ENCODE assay signal across 19 cellular contexts in the genomic region with DNA sequence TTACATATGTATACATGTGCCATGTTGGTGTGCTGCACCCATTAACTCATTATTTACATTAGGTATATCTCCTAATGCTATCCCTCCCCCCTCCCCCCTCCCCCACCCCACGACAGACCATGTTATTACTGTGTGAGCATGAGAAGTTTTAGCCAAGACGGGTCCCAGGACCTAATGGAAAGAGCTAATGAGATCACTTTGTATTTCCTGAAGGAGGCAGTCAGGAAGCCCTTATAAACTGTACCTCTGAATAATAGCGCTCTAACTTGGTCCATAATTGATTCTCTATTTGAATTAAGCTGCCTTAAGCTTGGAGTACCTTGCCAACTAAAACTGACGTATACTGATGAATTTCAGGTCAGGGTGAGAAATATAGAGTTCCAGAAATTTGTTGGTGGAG. TPM values are rescaled to one million over a fixed set of nuclear protein-coding genes. Genes with fewer than 3 reads are reported as not detected.
A peak's percentile ranks its signal among the peaks of the same experiment; 100 is the strongest.
DNase-seq lines count a peak whose midpoint lies in the region; ATAC-seq and TF ChIP-seq lines count a peak whose summit lies in the region.
"Had no signal": no experiment of that assay in that cellular context is flagged by ENCODE, and none has a peak within 500 bp of the region (broad histone marks: within the 10 kb centered on the region; RNA-seq: fewer than 3 reads in every experiment).

No MANE protein-coding gene starts in this region.

- no peaks in the 10 kb centered on the region for H3K27me3 ChIP-seq in ACC112 (ENCODE audit: insufficient read depth, low read length)
- no peaks in the 10 kb centered on the region for H3K27me3 ChIP-seq in ascending aorta

- peaks cover 16% of the 10 kb centered on the region for H3K27me3 Mint-ChIP-seq in activated T-cell treated with anti-CD3 and anti-CD28 coated beads, Interleukin-2, amount 50 U/mL, for 72 hours (ENCODE audit: low read depth)

- H3K4me1 Mint-ChIP-seq in activated T-cell treated with anti-CD3 and anti-CD28 coated beads, Interleukin-2, amount 50 U/mL, for 72 hours (ENCODE audit: low read depth) = no peaks in the 10 kb centered on the region

- TF ChIP-seq CTCF in ascending aorta (IDR thresholded peaks at IDR 0.05) = no peak

- H3K9me3 Mint-ChIP-seq in activated T-cell treated with anti-CD3 and anti-CD28 coated beads, Interleukin-2, amount 50 U/mL, for 72 hours = no peaks in the 10 kb centered on the region

- H2AFZ ChIP-seq in ACC112 (ENCODE audit: low read length, unreplicated experiment) = no peak overlapping the region

- DNase-seq in HT1080 (ENCODE audit: low read depth) = peak; percentile 3
- DNase-seq in astrocyte of the hippocampus (ENCODE audit: low read depth, low spot score) = peak; percentile 2
- DNase-seq in left kidney (ENCODE audit: low read depth, low spot score) = peak; percentile 0
- no peak for DNase-seq in hepatic stellate cell (ENCODE audit: low spot score)
- DNase-seq in ascending aorta (ENCODE audit: low spot score in 2 of 2) = no peak
- DNase-seq in cerebellar cortex (ENCODE audit: low spot score) = no peak
- DNase-seq in activated T-cell treated with anti-CD3 and anti-CD28 coated beads, Interleukin-2, amount 50 U/mL, for 72 hours = no peak
- DNase-seq: CD4-positive, alpha-beta memory T cell; KG1; NCI-H1417 treated with DMSO at 0.1 percent for 48 hours; NCI-H187 treated with DMSO at 0.1 percent for 48 hours; NCI-H2227 treated with DMSO at 0.1 percent for 48 hours; NCI-H510A treated with DMSO at 0.1 percent for 48 hours; NCI-H774; RPMI8226; SIG-M5 had no signal

- no peak overlapping the region for H3K27ac Mint-ChIP-seq in activated T-cell treated with anti-CD3 and anti-CD28 coated beads, Interleukin-2, amount 50 U/mL, for 72 hours
- H3K27ac Mint-ChIP-seq: CD4-positive, alpha-beta memory T cell had no signal

- peak overlapping the region; percentile 97 for H3K27ac ChIP-seq in ACC112 (ENCODE audit: low read depth, low read length)
- no peak overlapping the region for H3K27ac ChIP-seq in ascending aorta
- H3K27ac ChIP-seq: BLaER1 had no signal

- H3K4me3 Mint-ChIP-seq in activated T-cell treated with anti-CD3 and anti-CD28 coated beads, Interleukin-2, amount 50 U/mL, for 72 hours = no peak overlapping the region
- H3K4me3 Mint-ChIP-seq: CD4-positive, alpha-beta memory T cell had no signal

- H3K4me1 ChIP-seq in ACC112 (ENCODE audit: control insufficient read depth, insufficient read depth, low read length, unreplicated experiment) (peaks cover 20% of the 10 kb centered on the region), ascending aorta (peaks cover 0 to 2% of the 10 kb centered on the region in 2 donors)

- peaks cover 2% of the 10 kb centered on the region for H3K79me2 ChIP-seq in ACC112 (ENCODE audit: control insufficient read depth, insufficient read depth, low read length, unreplicated experiment)

- intact Hi-C loops in ascending aorta (cut with DNase I) = no loop called here

- H3K4me3 ChIP-seq in ACC112 (ENCODE audit: low read depth, low read length) = no peak overlapping the region
- H3K4me3 ChIP-seq in ascending aorta = no peak overlapping the region
- H3K4me3 ChIP-seq: BLaER1, HAP-1 had no signal

- no peak for ATAC-seq in activated T-cell treated with anti-CD3 and anti-CD28 coated beads, Interleukin-2, amount 50 U/mL, for 72 hours (replicated peaks in 1 of 2)

- no peaks in the 10 kb centered on the region for H3K36me3 Mint-ChIP-seq in activated T-cell treated with anti-CD3 and anti-CD28 coated beads, Interleukin-2, amount 50 U/mL, for 72 hours (ENCODE audit: insufficient read depth in 2 of 2)
- H3K36me3 Mint-ChIP-seq: CD4-positive, alpha-beta memory T cell had no signal

- no peaks in the 10 kb centered on the region for H3K9me3 ChIP-seq in ascending aorta
- H3K9me3 ChIP-seq: BLaER1, HAP-1 had no signal

- no peaks in the 10 kb centered on the region for H3K36me3 ChIP-seq in ACC112 (ENCODE audit: insufficient read depth, low read length)
- H3K36me3 ChIP-seq in ascending aorta = no peaks in the 10 kb centered on the region
- H3K36me3 ChIP-seq: BLaER1, HAP-1 had no signal

RNA-seq across cellular contexts. Expression of a gene that starts 4.1 kb away (rescaled TPM):
- 1.6 and 2.0 TPM in 2 replicates for total RNA-seq in HT1080 (2014; rRNA removed; shearing (Covaris generic))
- polyA plus RNA-seq in HT1080 (2015; cell fraction: cytosol; rRNA removed) = 6.6 and 8.4 TPM in 2 replicates
- polyA plus RNA-seq in HT1080 (2015; cell fraction: nucleus; rRNA removed) = 6.7 and 7.7 TPM in 2 replicates
- 42.8 TPM for total RNA-seq in ascending aorta
- under 1 TPM in 1 of 2 donors, not detected in 1; 0.24 TPM for total RNA-seq in activated T-cell treated with anti-CD3 and anti-CD28 coated beads, Interleukin-2, amount 50 U/mL, for 72 hours
- total RNA-seq: CD4-positive, alpha-beta memory T cell had no signal
- polyA plus RNA-seq: CD4-positive, alpha-beta memory T cell had no signal

Comparison
In these comparisons a context has a peak if more than half of its experiments do, and no peak if none do; other contexts are left out.
1. DNase-seq: peak in HT1080 (single experiment), astrocyte of the hippocampus (single experiment) and left kidney (single experiment); none in hepatic stellate cell (single experiment), ascending aorta (0 of 2), cerebellar cortex (single experiment) and activated T-cell treated with anti-CD3 and anti-CD28 coated beads, Interleukin-2, amount 50 U/mL, for 72 hours (0 of 2).
2. RNA of a gene that starts 4.1 kb away (total RNA-seq): 42.8 TPM in ascending aorta (single experiment); 1.6 to 2.0 TPM in HT1080 and 0.24 TPM in activated T-cell treated with anti-CD3 and anti-CD28 coated beads, Interleukin-2, amount 50 U/mL, for 72 hours; every median in the first group is over 10 times any median in the second.